In genomic region chr20:23357767-23358562, GRCh38 we compare ENCODE assay signal across 1 cellular context.
TF ChIP-seq lines count a peak whose summit lies in the region.

No MANE protein-coding gene starts in this region.

TF ChIP-seq in GM12878, 131 proteins besides CTCF, POLR2A, EP300 and RAD21 (continued from another document):
- peak; percentile 88 for TF ChIP-seq CBFB (IDR thresholded peaks at IDR 0.05; ENCODE audit: low read depth)
- no peak for TF ChIP-seq SKIL (IDR thresholded peaks at IDR 0.05; ENCODE audit: low read depth, poor library complexity, severe bottlenecking)
- no peak for TF ChIP-seq ETV6 (conservative IDR thresholded peaks at IDR 0.05 in 1 of 2, IDR thresholded peaks at IDR 0.05 in 1 of 2; ENCODE audit: borderline replicate concordance in 1 of 2, low read depth in 1 of 2)
- TF ChIP-seq LARP7 (IDR thresholded peaks at IDR 0.05), result peak; percentile 19; the same call in 1 of the 2 replicates
- TF ChIP-seq ATF2 (IDR thresholded peaks at IDR 0.05; ENCODE audit: low read length), result no peak
- no peak for TF ChIP-seq SMARCA5 (IDR thresholded peaks at IDR 0.05)
- no peak for TF ChIP-seq PAX8 (IDR thresholded peaks at IDR 0.05)
- TF ChIP-seq ZZZ3 (IDR thresholded peaks at IDR 0.05; ENCODE audit: control insufficient read depth, insufficient read length, low read depth), result no peak
- TF ChIP-seq RELB (IDR thresholded peaks at IDR 0.05; ENCODE audit: low read depth), result peak; percentile 59; the same call in 1 of the 2 replicates
